34 cellular contexts compared by ENCODE assay signal in genomic region chr10:87053577-87054181, GRCh38. TPM values are rescaled to one million over a fixed set of nuclear protein-coding genes. Genes with fewer than 3 reads are reported as not detected.
DNase-seq lines count a peak whose midpoint lies in the region; ATAC-seq and TF ChIP-seq lines count a peak whose summit lies in the region.
"Had no signal": no experiment of that assay in that cellular context is flagged by ENCODE, and none has a peak within 500 bp of the region (broad histone marks: within the 10 kb centered on the region; RNA-seq: fewer than 3 reads in every experiment).

No MANE protein-coding gene starts in this region.

- no peaks in the 10 kb centered on the region for H3K9me3 ChIP-seq in tibial artery

- H3K36me3 Mint-ChIP-seq in activated naive CD8-positive, alpha-beta T cell treated with anti-CD3 and anti-CD28 coated beads for 36 hours, result peaks cover 11% of the 10 kb centered on the region

- H3K4me3 Mint-ChIP-seq in activated naive CD8-positive, alpha-beta T cell treated with anti-CD3 and anti-CD28 coated beads for 36 hours, result no peak overlapping the region
- H3K4me3 Mint-ChIP-seq: activated CD4-positive, alpha-beta memory T cell treated with anti-CD3 and anti-CD28 coated beads for 36 hours; activated naive CD4-positive, alpha-beta T cell treated with anti-CD3 and anti-CD28 coated beads, Interleukin-2, amount 10 ng/mL, durations not matched to agents 7 days and 5 days; activated T-helper 17 cell treated with anti-CD3 and anti-CD28 coated beads, Interleukin-2, amount 50 U/mL, for 72 hours; CD8-positive, alpha-beta T cell; HFFc6; nephron; stimulated activated memory B cell treated with anti-CD40 and anti-IgM and Interleukin-4, amounts not matched to agents 10 μg/mL and 1 μg/mL and 100 μg/mL, for 72 hours had no signal

- TF ChIP-seq CTCF in tibial artery (IDR thresholded peaks at IDR 0.05), result no peak

- H3K27ac Mint-ChIP-seq in activated naive CD8-positive, alpha-beta T cell treated with anti-CD3 and anti-CD28 coated beads for 36 hours, result no peak overlapping the region
- H3K27ac Mint-ChIP-seq: activated CD4-positive, alpha-beta memory T cell treated with anti-CD3 and anti-CD28 coated beads for 36 hours; activated naive CD4-positive, alpha-beta T cell treated with anti-CD3 and anti-CD28 coated beads, Interleukin-2, amount 10 ng/mL, durations not matched to agents 7 days and 5 days; activated T-helper 17 cell treated with anti-CD3 and anti-CD28 coated beads, Interleukin-2, amount 50 U/mL, for 72 hours; CD8-positive, alpha-beta T cell; HFFc6; nephron; stimulated activated memory B cell treated with anti-CD40 and anti-IgM and Interleukin-4, amounts not matched to agents 10 μg/mL and 1 μg/mL and 100 μg/mL, for 72 hours had no signal

- no peaks in the 10 kb centered on the region for H3K4me1 ChIP-seq in tibial artery

- H3K4me3 ChIP-seq in tibial artery, result no peak overlapping the region
- H3K4me3 ChIP-seq: lung had no signal

- no peaks in the 10 kb centered on the region for H3K27me3 Mint-ChIP-seq in activated naive CD8-positive, alpha-beta T cell treated with anti-CD3 and anti-CD28 coated beads for 36 hours
- H3K27me3 Mint-ChIP-seq: activated CD4-positive, alpha-beta memory T cell treated with anti-CD3 and anti-CD28 coated beads for 36 hours; activated naive CD4-positive, alpha-beta T cell treated with anti-CD3 and anti-CD28 coated beads, Interleukin-2, amount 10 ng/mL, durations not matched to agents 7 days and 5 days; activated T-helper 17 cell treated with anti-CD3 and anti-CD28 coated beads, Interleukin-2, amount 50 U/mL, for 72 hours; stimulated activated memory B cell treated with anti-CD40 and anti-IgM and Interleukin-4, amounts not matched to agents 10 μg/mL and 1 μg/mL and 100 μg/mL, for 72 hours had no signal

- peaks cover 65 to 98% (median 74%) of the 10 kb centered on the region in 3 donors for H3K36me3 ChIP-seq in tibial artery

- DNase-seq in Right ventricle myocardium inferior (ENCODE audit: missing footprints) (no peak), cardiac septum (ENCODE audit: low spot score) (no peak), caudate nucleus (lab: John Stamatoyannopoulos, UW) (peak in 13 of 61 donors; percentile 3 to 24 (median 12)), tibial artery (no peak), NCI-H226 (no peak), NCI-H1694 treated with DMSO at 0.1 percent for 48 hours (lab: John Stamatoyannopoulos, UW) (no peak)
- DNase-seq in activated naive CD8-positive, alpha-beta T cell treated with anti-CD3 and anti-CD28 coated beads for 36 hours, result no peak
- DNase-seq: activated CD4-positive, alpha-beta memory T cell treated with anti-CD3 and anti-CD28 coated beads for 36 hours; activated CD4-positive, CD25-positive, alpha-beta regulatory T cell treated with anti-CD3 and anti-CD28 coated beads, Interleukin-2, amount 50 U/mL, for 72 hours; activated CD8-positive, alpha-beta memory T cell treated with anti-CD3 and anti-CD28 coated beads, Interleukin-2, amount 50 U/mL, for 48 hours; activated naive CD4-positive, alpha-beta T cell treated with anti-CD3 and anti-CD28 coated beads, Interleukin-2, amount 10 ng/mL, durations not matched to agents 7 days and 5 days; AML-193; amniotic stem cell; brain microvascular endothelial cell; CD8-positive, alpha-beta T cell; effector memory CD4-positive, alpha-beta T cell; GOT3; HFFc6; NCI-H187; NCI-H2171; NCI-H510A treated with DMSO at 0.1 percent for 48 hours; OCI-M1; T-helper 2 cell had no signal

- H3K27ac ChIP-seq in caudate nucleus (ENCODE audit: low read depth, low read length) (peak overlapping the region; percentile 93), layer of hippocampus (ENCODE audit: low read depth, low read length) (peak overlapping the region; percentile 82), tibial artery (peak overlapping the region; percentile 16 to 29)
- H3K27ac ChIP-seq: brain microvascular endothelial cell had no signal

- H3K4me1 Mint-ChIP-seq in activated naive CD8-positive, alpha-beta T cell treated with anti-CD3 and anti-CD28 coated beads for 36 hours, result no peaks in the 10 kb centered on the region
- H3K4me1 Mint-ChIP-seq: activated naive CD4-positive, alpha-beta T cell treated with anti-CD3 and anti-CD28 coated beads, Interleukin-2, amount 10 ng/mL, durations not matched to agents 7 days and 5 days; activated T-helper 17 cell treated with anti-CD3 and anti-CD28 coated beads, Interleukin-2, amount 50 U/mL, for 72 hours; nephron; stimulated activated memory B cell treated with anti-CD40 and anti-IgM and Interleukin-4, amounts not matched to agents 10 μg/mL and 1 μg/mL and 100 μg/mL, for 72 hours had no signal

- H3K9me3 Mint-ChIP-seq in activated naive CD8-positive, alpha-beta T cell treated with anti-CD3 and anti-CD28 coated beads for 36 hours, result no peaks in the 10 kb centered on the region
- H3K9me3 Mint-ChIP-seq: activated CD4-positive, alpha-beta memory T cell treated with anti-CD3 and anti-CD28 coated beads for 36 hours; activated naive CD4-positive, alpha-beta T cell treated with anti-CD3 and anti-CD28 coated beads, Interleukin-2, amount 10 ng/mL, durations not matched to agents 7 days and 5 days; activated T-helper 17 cell treated with anti-CD3 and anti-CD28 coated beads, Interleukin-2, amount 50 U/mL, for 72 hours; CD8-positive, alpha-beta T cell; HFFc6; nephron; stimulated activated memory B cell treated with anti-CD40 and anti-IgM and Interleukin-4, amounts not matched to agents 10 μg/mL and 1 μg/mL and 100 μg/mL, for 72 hours had no signal

- peak; percentile 18 for ATAC-seq in Right ventricle myocardium inferior
- ATAC-seq: CD8-positive, alpha-beta T cell; stimulated activated memory B cell treated with anti-CD40 and anti-IgM and Interleukin-4, amounts not matched to agents 10 μg/mL and 1 μg/mL and 100 μg/mL, for 72 hours had no signal

- intact Hi-C loops in Right ventricle myocardium inferior (cut with DNase I), result loop anchor here (5.0 kb wide), 1 partner anchor 39 kb away; the partner anchor contains the start of gene GLUD1
- intact Hi-C loops in cardiac septum (cut with DNase I), result no loop called here
- intact Hi-C loops in tibial artery (cut with DNase I; ENCODE audit: low total_unique reads), result no loop called here

- no peaks in the 10 kb centered on the region for H3K27me3 ChIP-seq in layer of hippocampus (ENCODE audit: control insufficient read depth, insufficient read depth, low read length)
- H3K27me3 ChIP-seq in tibial artery, result no peaks in the 10 kb centered on the region
- H3K27me3 ChIP-seq: brain microvascular endothelial cell had no signal

RNA-seq across cellular contexts. Expression of gene FAM25A, which starts 33.6 kb away (rescaled TPM):
- total RNA-seq in Right ventricle myocardium inferior, result not detected
- total RNA-seq in cardiac septum, result not detected
- not detected for total RNA-seq in activated naive CD8-positive, alpha-beta T cell treated with anti-CD3 and anti-CD28 coated beads for 36 hours
- total RNA-seq: activated CD4-positive, alpha-beta memory T cell treated with anti-CD3 and anti-CD28 coated beads for 36 hours; activated T-helper 17 cell treated with anti-CD3 and anti-CD28 coated beads, Interleukin-2, amount 50 U/mL, for 72 hours; CD8-positive, alpha-beta T cell; Daoy; HFFc6; lung; M059J; omental fat pad; pulmonary artery endothelial cell; subcutaneous adipose tissue; ureter had no signal

RNA-seq across cellular contexts. Expression of gene GLUD1, which starts 41.0 kb away (rescaled TPM):
- total RNA-seq in Right ventricle myocardium inferior (104 TPM), cardiac septum (118 TPM)
- total RNA-seq in activated naive CD8-positive, alpha-beta T cell treated with anti-CD3 and anti-CD28 coated beads for 36 hours, result 10 to 100 TPM; 89.0 to 91.5 TPM

RNA-seq across cellular contexts. Expression of gene SHLD2, which starts 41.3 kb away (rescaled TPM):
- total RNA-seq in Right ventricle myocardium inferior (13.5 TPM), cardiac septum (13.7 TPM)
- total RNA-seq in activated naive CD8-positive, alpha-beta T cell treated with anti-CD3 and anti-CD28 coated beads for 36 hours, result 10 to 100 TPM; 41.4 to 42.3 TPM

Comparison
In these comparisons a context has a peak if more than half of its experiments do, and no peak if none do; other contexts are left out.
1. H3K27ac ChIP-seq: peak in every context shown above with its lines; median percentile 93 in caudate nucleus; 82 in layer of hippocampus; 22 in tibial artery.